ENCODE assay signal across 10 cellular contexts in the genomic region with DNA sequence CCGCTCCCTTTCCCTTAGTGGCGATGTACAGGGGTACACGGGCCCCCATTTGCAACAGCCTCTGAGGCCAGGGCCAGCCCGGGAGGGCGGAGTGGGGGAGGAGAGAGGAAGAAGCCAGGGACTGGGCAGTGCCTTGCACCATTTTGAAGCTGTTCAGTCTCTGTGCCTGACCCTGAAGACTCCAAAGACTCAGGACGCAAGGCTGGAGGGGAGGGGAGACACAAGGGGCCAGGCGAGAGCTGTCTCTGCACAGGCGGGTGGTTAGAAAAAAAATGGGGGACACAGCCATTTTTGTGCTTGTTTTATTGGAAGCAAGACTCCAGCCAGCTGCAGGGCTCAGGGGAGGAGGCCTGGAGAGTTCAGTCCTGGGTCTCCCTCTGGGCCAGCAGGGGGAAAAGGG. TPM values are rescaled to one million over a fixed set of nuclear protein-coding genes. Genes with fewer than 3 reads are reported as not detected.
A peak's percentile ranks its signal among the peaks of the same experiment; 100 is the strongest.
DNase-seq lines count a peak whose midpoint lies in the region; ATAC-seq and TF ChIP-seq lines count a peak whose summit lies in the region.
"Had no signal": no experiment of that assay in that cellular context is flagged by ENCODE, and none has a peak within 500 bp of the region (broad histone marks: within the 10 kb centered on the region; RNA-seq: fewer than 3 reads in every experiment).

No MANE protein-coding gene starts in this region.

- peaks cover 30% of the 10 kb centered on the region for H3K27me3 Mint-ChIP-seq in stimulated activated naive CD8-positive, alpha-beta T cell treated with anti-CD3 and anti-CD28 coated beads, Interleukin-15, Interleukin-2, amounts not matched to agents 100 ng/mL and 50 ng/mL, for 24 hours

- peak overlapping the region; percentile 75 for H3K4me3 Mint-ChIP-seq in stimulated activated naive CD8-positive, alpha-beta T cell treated with anti-CD3 and anti-CD28 coated beads, Interleukin-15, Interleukin-2, amounts not matched to agents 100 ng/mL and 50 ng/mL, for 24 hours

- peak overlapping the region; percentile 24 for H3K9ac ChIP-seq in adipocyte (ENCODE audit: low read length)

- no peaks in the 10 kb centered on the region for H3K36me3 ChIP-seq in adipocyte (ENCODE audit: control insufficient read depth, insufficient read depth, low read length, severe bottlenecking)
- H3K36me3 ChIP-seq in right lobe of liver: no peaks in the 10 kb centered on the region

- H3K27ac Mint-ChIP-seq in stimulated activated naive CD8-positive, alpha-beta T cell treated with anti-CD3 and anti-CD28 coated beads, Interleukin-15, Interleukin-2, amounts not matched to agents 100 ng/mL and 50 ng/mL, for 24 hours: peak overlapping the region; percentile 31

- H3K36me3 Mint-ChIP-seq in stimulated activated naive CD8-positive, alpha-beta T cell treated with anti-CD3 and anti-CD28 coated beads, Interleukin-15, Interleukin-2, amounts not matched to agents 100 ng/mL and 50 ng/mL, for 24 hours (ENCODE audit: low read depth): no peaks in the 10 kb centered on the region

- no peak for TF ChIP-seq CTCF in right lobe of liver (IDR thresholded peaks at IDR 0.05)

- intact Hi-C loops in right lobe of liver (cut with DNase I): no loop called here
- intact Hi-C loops in posterior vena cava (cut with DNase I): loop anchor here (10.0 kb wide), 2 partner anchors 180 to 250 kb away; a partner anchor contains a TSS

- H3K9me3 ChIP-seq in adipocyte (ENCODE audit: control insufficient read depth, low read length) (no peaks in the 10 kb centered on the region), right lobe of liver (no peaks in the 10 kb centered on the region)

- DNase-seq in stimulated activated naive CD8-positive, alpha-beta T cell treated with anti-CD3 and anti-CD28 coated beads, Interleukin-15, Interleukin-2, amounts not matched to agents 100 U/mL and 50 U/mL, for 24 hours: no peak
- no peak for DNase-seq in adipocyte (ENCODE audit: low read depth)
- no peak for DNase-seq in right lobe of liver
- DNase-seq in posterior vena cava (ENCODE audit: low spot score): no peak
- no peak for DNase-seq in cerebellar nuclear complex (lab: John Stamatoyannopoulos, UW)
- DNase-seq: NCI-H1436 had no signal

- H3K4me1 ChIP-seq in adipocyte (ENCODE audit: control insufficient read depth, insufficient read depth, low read length): peaks cover 36% of the 10 kb centered on the region
- H3K4me1 ChIP-seq in right lobe of liver: peaks cover 0 to 18% (median 0%) of the 10 kb centered on the region in 4 donors

- ATAC-seq in stimulated activated naive CD8-positive, alpha-beta T cell treated with anti-CD3 and anti-CD28 coated beads, Interleukin-15, Interleukin-2, amounts not matched to agents 100 U/mL and 50 U/mL, for 24 hours: no peak
- ATAC-seq in right lobe of liver: no peak
- ATAC-seq in GM18867 (IDR thresholded peaks at IDR 0.05; ENCODE audit: unreplicated experiment): no peak
- no peak for ATAC-seq in GM18870 (IDR thresholded peaks at IDR 0.05; ENCODE audit: unreplicated experiment)

- peaks cover 41% of the 10 kb centered on the region for H3K4me1 Mint-ChIP-seq in stimulated activated naive CD8-positive, alpha-beta T cell treated with anti-CD3 and anti-CD28 coated beads, Interleukin-15, Interleukin-2, amounts not matched to agents 100 ng/mL and 50 ng/mL, for 24 hours (ENCODE audit: low read depth)

- no peak for TF ChIP-seq POLR2A in right lobe of liver (IDR thresholded peaks at IDR 0.05)

- H3K4me3 ChIP-seq in adipocyte (ENCODE audit: low read length) (peak overlapping the region; percentile 76), right lobe of liver (peak overlapping the region; percentile 12 to 64 (median 55))
- H3K4me3 ChIP-seq: lung had no signal

- peaks cover 17% of the 10 kb centered on the region for H3K27me3 ChIP-seq in adipocyte (replicated peaks; ENCODE audit: control insufficient read depth, insufficient read depth, low read length)
- H3K27me3 ChIP-seq in right lobe of liver: peaks cover 0 to 6% of the 10 kb centered on the region in 2 donors

- H3K9me3 Mint-ChIP-seq in stimulated activated naive CD8-positive, alpha-beta T cell treated with anti-CD3 and anti-CD28 coated beads, Interleukin-15, Interleukin-2, amounts not matched to agents 100 ng/mL and 50 ng/mL, for 24 hours: no peaks in the 10 kb centered on the region

- H3K27ac ChIP-seq in right lobe of liver: peak overlapping the region in 1 of 3 donors; percentile 45

- 66% methylated on average over 4 of the region's 8 CpGs for WGBS in right lobe of liver (ENCODE audit: insufficient coverage, low coverage, low lambda C conversion rate, missing lambda C conversion rate)

RNA-seq across cellular contexts. Expression of a gene that starts 1.6 kb away (rescaled TPM):
- 1 to 10 TPM; 1.5 to 8.5 (median 2.4) TPM for total RNA-seq in right lobe of liver
- total RNA-seq in posterior vena cava: 1 to 10 TPM; 7.5 to 9.3 TPM

RNA-seq across cellular contexts. Expression of a gene that starts 17.1 kb away (rescaled TPM):
- total RNA-seq in right lobe of liver (100 to 1,000 TPM; 130 to 169 (median 141) TPM), posterior vena cava (100 to 1,000 TPM in 1 of 2 donors, 10 to 100 TPM in 1; 90.6 to 101 TPM)

RNA-seq across cellular contexts. Expression of a gene that starts 40.3 kb away (rescaled TPM):
- total RNA-seq in right lobe of liver (10 to 100 TPM in 3 of 6 experiments, 1 to 10 TPM in 2, under 1 TPM in 1; 0.53 to 15.7 (median 7.7) TPM), posterior vena cava (1 to 10 TPM; 2.4 to 2.9 TPM)

RNA-seq across cellular contexts. Expression of a gene that starts 48.4 kb away (rescaled TPM):
- total RNA-seq in right lobe of liver (10 to 100 TPM; 11.1 to 14.7 (median 13.3) TPM), posterior vena cava (10 to 100 TPM; 61.5 to 81.0 TPM)

Comparison
In these comparisons a context has a peak if more than half of its experiments do, and no peak if none do; other contexts are left out.
1. intact Hi-C loops: an anchor here in posterior vena cava (10.0 kb wide); none called in right lobe of liver.